23 cellular contexts compared by ENCODE assay signal in genomic region chr3:71881732-71882131, GRCh38.
A peak's percentile ranks its signal among the peaks of the same experiment; 100 is the strongest.
DNase-seq lines count a peak whose midpoint lies in the region; ATAC-seq, FAIRE-seq and TF ChIP-seq lines count a peak whose summit lies in the region.
"Had no signal": no experiment of that assay in that cellular context is flagged by ENCODE, and none has a peak within 500 bp of the region (broad histone marks: within the 10 kb centered on the region; RNA-seq: fewer than 3 reads in every experiment).

No MANE protein-coding gene starts in this region.

- TF ChIP-seq CTCF in HepG2 (CRISPR knock-in tag; IDR thresholded peaks at IDR 0.05) (no peak), right lobe of liver (IDR thresholded peaks at IDR 0.05) (no peak), Caco-2 (IDR thresholded peaks at IDR 0.05; ENCODE audit: insufficient read depth in 1 of 2, low read depth in 1 of 2, low read length in 1 of 2, severe bottlenecking in 1 of 2, unreplicated experiment in 1 of 2) (no peak)

- BruUV-seq in HepG2 (replicated peaks; lab: Mats Ljungman, UMichigan) = no TSS peak
- BruUV-seq in Caco-2 (replicated peaks; lab: Mats Ljungman, UMichigan) = no TSS peak

- no peak overlapping the region for H3K4me2 ChIP-seq in HepG2 (ENCODE audit: low read depth, low read length)
- H3K4me2 ChIP-seq: A549; BLaER1 treated with 17β-estradiol and CSF1 and Interleukin-3, amounts not matched to agents 10 nM and 100 nM had no signal

- DNase-seq in SK-MEL-5 (ENCODE audit: low read depth, low spot score) (peak; percentile 34), islet precursor cell (peak; percentile 61), HepG2 (ENCODE audit: low spot score) (no peak), right lobe of liver (peak in 2 of 3 donors; percentile 37 to 58), Caco-2 (no peak)
- DNase-seq: AML-193; CD4-positive, alpha-beta memory T cell; CD8-positive, alpha-beta memory T cell; COR-L47; DMS79 treated with DMSO at 0.1 percent for 48 hours; GF-D8 had no signal

- no peaks in the 10 kb centered on the region for H3K9me3 ChIP-seq in HepG2 (ENCODE audit: low read length)
- no peaks in the 10 kb centered on the region for H3K9me3 ChIP-seq in right lobe of liver
- H3K9me3 ChIP-seq in Caco-2 = no peaks in the 10 kb centered on the region
- H3K9me3 ChIP-seq: A549; BLaER1 treated with 17β-estradiol and CSF1 and Interleukin-3, amounts not matched to agents 10 nM and 100 nM had no signal

- H3K4me1 ChIP-seq in HepG2 (ENCODE audit: insufficient read depth, low read length) (peaks cover 18% of the 10 kb centered on the region), right lobe of liver (no peaks in the 10 kb centered on the region), Caco-2 (no peaks in the 10 kb centered on the region)
- H3K4me1 ChIP-seq: A549 had no signal

- H3K27me3 Mint-ChIP-seq in Caco-2 (ENCODE audit: insufficient read depth, unreplicated experiment) = peaks cover 14% of the 10 kb centered on the region

- TF ChIP-seq EP300 in HepG2 (IDR thresholded peaks at IDR 0.05; ENCODE audit: low read depth in 2 of 2, low read length in 2 of 2) (no peak), HepG2 (CRISPR knock-in tag; IDR thresholded peaks at IDR 0.05; ENCODE audit: borderline replicate concordance) (no peak)

- FAIRE-seq in HepG2 (lab: Jason Lieb, UNC) = no peak
- FAIRE-seq: A549, D721Med, G401.6, GM12891, GM19239 had no signal

- no peak overlapping the region for H2AFZ ChIP-seq in HepG2 (ENCODE audit: low read length)

- no peaks in the 10 kb centered on the region for H4K20me1 ChIP-seq in HepG2 (ENCODE audit: insufficient read depth, low read length)
- H4K20me1 ChIP-seq: BLaER1 treated with 17β-estradiol and CSF1 and Interleukin-3, amounts not matched to agents 10 nM and 100 nM had no signal

- intact Hi-C loops in HepG2 (cut with micrococcal nuclease; ENCODE audit: unreplicated experiment) (no loop called here), right lobe of liver (cut with DNase I) (no loop called here), Caco-2 (cut with micrococcal nuclease; ENCODE audit: unreplicated experiment) (no loop called here)

- H3K36me3 Mint-ChIP-seq in Caco-2 (ENCODE audit: insufficient read depth, unreplicated experiment) = no peaks in the 10 kb centered on the region
- H3K36me3 Mint-ChIP-seq: CD4-positive, alpha-beta memory T cell; CD8-positive, alpha-beta memory T cell had no signal

- H3K4me3 Mint-ChIP-seq in Caco-2 (ENCODE audit: unreplicated experiment) = no peak overlapping the region
- H3K4me3 Mint-ChIP-seq: B cell; CD4-positive, alpha-beta memory T cell; CD8-positive, alpha-beta memory T cell had no signal

- H3K27me3 ChIP-seq in HepG2 (ENCODE audit: control insufficient read depth in 1 of 2, insufficient read depth in 2 of 2, low read length in 2 of 2) = no peaks in the 10 kb centered on the region
- no peaks in the 10 kb centered on the region for H3K27me3 ChIP-seq in right lobe of liver
- H3K27me3 ChIP-seq in Caco-2 (replicated peaks; ENCODE audit: control insufficient read depth, insufficient read depth, low read length) = no peaks in the 10 kb centered on the region
- H3K27me3 ChIP-seq: BLaER1 treated with 17β-estradiol and CSF1 and Interleukin-3, amounts not matched to agents 10 nM and 100 nM had no signal

- no peaks in the 10 kb centered on the region for H3K4me1 Mint-ChIP-seq in Caco-2 (ENCODE audit: low read depth, unreplicated experiment)
- H3K4me1 Mint-ChIP-seq: B cell; CD8-positive, alpha-beta memory T cell had no signal

- 3% methylated on average over 2 of the region's 2 CpGs for WGBS in HepG2 (ENCODE audit: low lambda C conversion rate)
- WGBS in right lobe of liver (ENCODE audit: insufficient coverage, low coverage, low lambda C conversion rate, missing lambda C conversion rate) = 27% methylated on average over 2 of the region's 2 CpGs

- POLR2A ChIA-PET in HepG2 (lab: Yijun Ruan, JAX) = no interaction called here
- POLR2A ChIA-PET in Caco-2 (lab: Charles Lee) = no interaction called here

- H3K36me3 ChIP-seq in HepG2 (replicated peaks in 1 of 2; ENCODE audit: control insufficient read depth in 1 of 2, insufficient read depth in 2 of 2, low read length in 2 of 2) (no peaks in the 10 kb centered on the region), right lobe of liver (no peaks in the 10 kb centered on the region), Caco-2 (ENCODE audit: control insufficient read depth, insufficient read depth, low read length) (no peaks in the 10 kb centered on the region)
- H3K36me3 ChIP-seq: BLaER1 treated with 17β-estradiol and CSF1 and Interleukin-3, amounts not matched to agents 10 nM and 100 nM had no signal

- H3K4me3 ChIP-seq in HepG2 (replicated peaks in 1 of 3; ENCODE audit: insufficient read depth in 1 of 3, low read depth in 2 of 3, low read length in 3 of 3) (no peak overlapping the region), right lobe of liver (no peak overlapping the region), Caco-2 (ENCODE audit: low read depth, low read length) (no peak overlapping the region)
- H3K4me3 ChIP-seq: A549; BLaER1 treated with 17β-estradiol and CSF1 and Interleukin-3, amounts not matched to agents 10 nM and 100 nM had no signal

- H3K79me2 ChIP-seq in HepG2 (ENCODE audit: insufficient read depth, low read length) = no peaks in the 10 kb centered on the region

- no peak for TF ChIP-seq RAD21 in HepG2 (CRISPR knock-in tag; IDR thresholded peaks at IDR 0.05)

- H3K27ac ChIP-seq in HepG2 (ENCODE audit: extremely low read length, insufficient read depth, low read length) = no peak overlapping the region
- H3K27ac ChIP-seq in right lobe of liver = no peak overlapping the region
- H3K27ac ChIP-seq: 22Rv1; A549; BLaER1 treated with 17β-estradiol and CSF1 and Interleukin-3, amounts not matched to agents 10 nM and 100 nM; C4-2B had no signal

- CTCF ChIA-PET in HepG2 (lab: Yijun Ruan, JAX; ENCODE audit: low intra/inter-chr PET ratio, low total read pairs) = no interaction called here
- CTCF ChIA-PET in Caco-2 (lab: Charles Lee) = interaction anchor here (0.7 kb wide), 1 partner anchor 856 kb away, joined by 3 read pairs; no protein-coding TSS in a partner anchor

- no peaks in the 10 kb centered on the region for H3K9me3 Mint-ChIP-seq in Caco-2 (ENCODE audit: unreplicated experiment)
- H3K9me3 Mint-ChIP-seq: CD4-positive, alpha-beta memory T cell; CD8-positive, alpha-beta memory T cell had no signal

- in situ Hi-C loops in SK-MEL-5 (cut with HindIII; ENCODE audit: low pct_unique_long_range_greater_than_20kb, low sequenced_read_pairs) (no loop called here), HepG2 (cut with HindIII; ENCODE audit: extremely low pct_ligation_motif_present, low pct_unique_long_range_greater_than_20kb) (no loop called here)

- TF ChIP-seq POLR2A in HepG2 (IDR thresholded peaks at IDR 0.05; ENCODE audit: insufficient read depth in 1 of 2, low read depth in 2 of 2, low read length in 2 of 2) (no peak), right lobe of liver (IDR thresholded peaks at IDR 0.05) (no peak)

- peak; percentile 79 for ATAC-seq in HepG2
- ATAC-seq in right lobe of liver = peak; percentile 84 to 97 (median 87)
- ATAC-seq in GM18870 (IDR thresholded peaks at IDR 0.05; ENCODE audit: unreplicated experiment) = no peak
- no peak for ATAC-seq in GM18861 (IDR thresholded peaks at IDR 0.05; ENCODE audit: unreplicated experiment)
- no peak for ATAC-seq in HG03175 (IDR thresholded peaks at IDR 0.05; ENCODE audit: unreplicated experiment)
- ATAC-seq: A549 had no signal

- no peak overlapping the region for H3K27ac Mint-ChIP-seq in Caco-2 (ENCODE audit: unreplicated experiment)
- H3K27ac Mint-ChIP-seq: B cell; CD4-positive, alpha-beta memory T cell; CD8-positive, alpha-beta memory T cell had no signal

- H3K9ac ChIP-seq in HepG2 (ENCODE audit: insufficient read depth, low read depth, low read length) = no peak overlapping the region
- H3K9ac ChIP-seq: BLaER1 treated with 17β-estradiol and CSF1 and Interleukin-3, amounts not matched to agents 10 nM and 100 nM had no signal

TF ChIP-seq in HepG2, 621 proteins besides CTCF, POLR2A, EP300 and RAD21 (continues in another document):
- no peak for TF ChIP-seq UBTF (CRISPR knock-in tag; IDR thresholded peaks at IDR 0.05)
- no peak for TF ChIP-seq ZNF703 (CRISPR knock-in tag; IDR thresholded peaks at IDR 0.05; ENCODE audit: borderline replicate concordance)
- no peak for TF ChIP-seq ATF3 (CRISPR knock-in tag; IDR thresholded peaks at IDR 0.05)
- TF ChIP-seq MATR3 (CRISPR knock-in tag; IDR thresholded peaks at IDR 0.05) = no peak
- no peak for TF ChIP-seq ZBTB8A (CRISPR knock-in tag; IDR thresholded peaks at IDR 0.05; ENCODE audit: borderline replicate concordance, low read depth)
- TF ChIP-seq RCOR2 (CRISPR knock-in tag; IDR thresholded peaks at IDR 0.05) = no peak
- TF ChIP-seq BCL6 (CRISPR knock-in tag; IDR thresholded peaks at IDR 0.05) = peak; percentile 72
- TF ChIP-seq SMYD3 (CRISPR knock-in tag; IDR thresholded peaks at IDR 0.05) = no peak
- no peak for TF ChIP-seq IRF2 (CRISPR knock-in tag; IDR thresholded peaks at IDR 0.05)
- TF ChIP-seq SSRP1 (CRISPR knock-in tag; IDR thresholded peaks at IDR 0.05) = no peak
- no peak for TF ChIP-seq ZNF773 (CRISPR knock-in tag; IDR thresholded peaks at IDR 0.05; ENCODE audit: borderline replicate concordance)
- TF ChIP-seq MAX (IDR thresholded peaks at IDR 0.05) = 0 out of 2 replicates have a peak, but pooled peaks have one; percentile 24
- no peak for TF ChIP-seq ZNF724P (CRISPR knock-in tag; IDR thresholded peaks at IDR 0.05; ENCODE audit: borderline replicate concordance)

Comparison
In these comparisons a context has a peak if more than half of its experiments do, and no peak if none do; other contexts are left out.
1. DNase-seq: peak in SK-MEL-5 (single experiment), islet precursor cell (single experiment) and right lobe of liver (2 of 3); none in HepG2 (single experiment) and Caco-2 (0 of 2).
2. ATAC-seq: peak in HepG2 (single experiment) and right lobe of liver (4 of 4); none in GM18870 (single experiment), GM18861 (single experiment) and HG03175 (single experiment).